ENCODE assay signal across 8 cellular contexts in the genomic region with DNA sequence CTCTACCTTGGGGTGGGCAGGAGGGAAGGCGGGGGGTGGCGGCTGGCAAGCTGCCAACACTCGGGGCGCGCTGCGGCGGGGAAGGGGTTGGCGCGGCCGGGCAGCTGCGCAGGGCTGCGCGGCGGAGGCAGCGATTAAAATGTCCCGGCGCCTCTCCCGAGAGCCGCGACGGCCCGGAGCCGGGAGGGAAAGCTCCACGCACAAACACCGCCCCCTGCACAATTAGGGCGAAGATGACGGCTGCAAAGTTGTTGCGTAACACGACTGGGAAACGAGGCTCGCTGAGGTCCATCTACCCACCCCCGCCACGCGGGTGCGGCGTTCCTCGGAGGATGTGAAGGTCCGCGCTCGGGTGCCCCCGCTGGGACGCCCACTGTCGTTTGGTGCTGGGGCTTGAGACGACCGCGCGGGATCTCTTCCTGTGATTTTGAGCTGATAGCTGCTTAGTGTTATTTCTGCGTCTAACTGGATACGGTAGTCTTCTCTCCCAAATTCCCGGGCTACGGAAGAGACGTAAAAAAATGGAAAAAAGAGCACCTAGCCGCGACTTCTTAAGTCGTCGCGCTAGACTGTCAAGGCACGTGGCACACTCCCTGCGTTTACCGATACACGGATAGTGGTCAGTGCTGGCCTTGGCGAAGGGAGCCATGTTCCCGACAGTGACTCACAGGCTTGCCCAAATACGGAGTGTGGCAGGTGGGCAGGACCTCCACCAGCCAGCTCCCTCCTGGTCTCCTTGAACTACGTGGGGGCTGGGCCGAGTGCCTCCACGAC. TPM values are rescaled to one million over a fixed set of nuclear protein-coding genes. Genes with fewer than 3 reads are reported as not detected.
DNase-seq lines count a peak whose midpoint lies in the region; ATAC-seq, FAIRE-seq and TF ChIP-seq lines count a peak whose summit lies in the region.

No MANE protein-coding gene starts in this region.

- CTCF ChIA-PET in BJ (lab: Yijun Ruan, JAX) = interaction anchor here (0.8 to 11.5 kb wide), 8 partner anchors 9 to 509 kb away, joined by 3 to 152 read pairs (median 4); no protein-coding TSS in a partner anchor

- H3K4me1 ChIP-seq in small intestine (ENCODE audit: control insufficient read depth in 2 of 2, insufficient read depth in 1 of 2, low read depth in 1 of 2, low read length in 1 of 2) = peaks cover 2 to 7% of the 10 kb centered on the region in 2 donors

- POLR2A ChIA-PET in BJ (lab: Charles Lee) = interaction anchor here (0.6 kb wide), 3 partner anchors 159 to 395 kb away, joined by 3 to 6 read pairs (median 5); no protein-coding TSS in a partner anchor

- H3K27ac ChIP-seq in small intestine (ENCODE audit: low read depth in 1 of 2, low read length in 1 of 2) = peak overlapping the region; percentile 78 to 99

- TF ChIP-seq CTCF in BJ (IDR thresholded peaks at IDR 0.05; ENCODE audit: insufficient read depth, low read depth, low read length) (peak; percentile 29), WI38 (IDR thresholded peaks at IDR 0.05; ENCODE audit: low read depth, low read length) (no peak)

- FAIRE-seq in small intestine (lab: Jason Lieb, UNC) = no peak

- DNase-seq in BJ (ENCODE audit: low read depth) = no peak
- DNase-seq in MG63 = peak; percentile 71
- DNase-seq in central memory CD4-positive, alpha-beta T cell = peak; percentile 57
- peak; percentile 70 for DNase-seq in inferior parietal cortex (ENCODE audit: extremely low spot score)
- DNase-seq in small intestine = peak; percentile 80
- DNase-seq in cerebellar nuclear complex (lab: John Stamatoyannopoulos, UW) = no peak

- no peaks in the 10 kb centered on the region for H3K27me3 ChIP-seq in BJ (ENCODE audit: control insufficient read depth, insufficient read depth, low read length)
- H3K27me3 ChIP-seq in MG63 = no peaks in the 10 kb centered on the region
- no peaks in the 10 kb centered on the region for H3K27me3 ChIP-seq in small intestine (ENCODE audit: control insufficient read depth in 2 of 2, insufficient read depth in 2 of 2, low read length in 2 of 2)

- no peaks in the 10 kb centered on the region for H3K9me3 ChIP-seq in MG63
- no peaks in the 10 kb centered on the region for H3K9me3 ChIP-seq in small intestine (ENCODE audit: control insufficient read depth, low read depth)

- 1 to 2% (median 2%) methylated on average over 53 to 67 of the region's 67 CpGs for WGBS in small intestine, 3 donors

- ATAC-seq in GM19452 (IDR thresholded peaks at IDR 0.05; ENCODE audit: unreplicated experiment) = peak; percentile 8

- H3K4me3 ChIP-seq in BJ (ENCODE audit: low read depth, low read length) (peak overlapping the region; percentile 80), MG63 (peak overlapping the region; percentile 80), WI38 (ENCODE audit: low read depth, low read length) (peak overlapping the region; percentile 83), small intestine (ENCODE audit: low read depth in 1 of 2, low read length in 2 of 2) (peak overlapping the region; percentile 71 to 86)

- H3K36me3 ChIP-seq in BJ (ENCODE audit: control insufficient read depth, insufficient read depth, low read length) (no peaks in the 10 kb centered on the region), MG63 (no peaks in the 10 kb centered on the region), small intestine (ENCODE audit: control insufficient read depth in 2 of 2, insufficient read depth in 2 of 2, low read length in 2 of 2) (no peaks in the 10 kb centered on the region)

RNA-seq across cellular contexts. Expression of a gene that starts 1.0 kb away (rescaled TPM):
- polyA plus RNA-seq in BJ (2011; rRNA removed) (6.9 and 11.4 TPM in 2 replicates), small intestine (10 to 100 TPM; 10.1 to 20.3 (median 12.4) TPM)
- 7.6 and 11.7 TPM in 2 replicates for polyA minus RNA-seq in BJ (2011; rRNA and poly(A)+ RNA removed)
- total RNA-seq in MG63 (2014; rRNA removed; shearing (Covaris generic); ENCODE audit: low replicate concordance) = 0.17 and 2.7 TPM in 2 replicates

Comparison
In these comparisons a context has a peak if more than half of its experiments do, and no peak if none do; other contexts are left out.
1. DNase-seq: peak in MG63 (single experiment), central memory CD4-positive, alpha-beta T cell (single experiment), inferior parietal cortex (single experiment) and small intestine (single experiment); none in BJ (single experiment) and cerebellar nuclear complex (0 of 2).
2. Peak in every context shown above with its lines, with median percentiles within 50 percentile points of each other: H3K4me3 ChIP-seq.